ENCODE assay signal across 17 cellular contexts in genomic region chr10:84348431-84348830, GRCh38. TPM values are rescaled to one million over a fixed set of nuclear protein-coding genes. Genes with fewer than 3 reads are reported as not detected.
A peak's percentile ranks its signal among the peaks of the same experiment; 100 is the strongest.
DNase-seq lines count a peak whose midpoint lies in the region; ATAC-seq and TF ChIP-seq lines count a peak whose summit lies in the region.
"Had no signal": no experiment of that assay in that cellular context is flagged by ENCODE, and none has a peak within 500 bp of the region (broad histone marks: within the 10 kb centered on the region; RNA-seq: fewer than 3 reads in every experiment).

No MANE protein-coding gene starts in this region.

- no peaks in the 10 kb centered on the region for H3K36me3 ChIP-seq in CD8-positive, alpha-beta memory T cell (ENCODE audit: insufficient read depth, low read length)
- H3K36me3 ChIP-seq in osteoblast (ENCODE audit: insufficient read depth, low read length), result no peaks in the 10 kb centered on the region

- CTCF ChIA-PET in CD8-positive, alpha-beta memory T cell (lab: Charles Lee), result no interaction called here

- H3K4me2 ChIP-seq in osteoblast (ENCODE audit: insufficient read depth, low read length), result peak overlapping the region; percentile 68

- H3K4me3 ChIP-seq in CD8-positive, alpha-beta memory T cell (ENCODE audit: low read length), result no peak overlapping the region
- no peak overlapping the region for H3K4me3 ChIP-seq in osteoblast (ENCODE audit: insufficient read depth, low read length)
- H3K4me3 ChIP-seq: testis had no signal

- peaks cover 0 to 21% (median 0%) of the 10 kb centered on the region in 3 donors for H3K36me3 Mint-ChIP-seq in CD8-positive, alpha-beta memory T cell

- H3K79me2 ChIP-seq in osteoblast (ENCODE audit: insufficient read depth, low read length), result peaks cover 72% of the 10 kb centered on the region

- peaks cover 47 to 81% (median 79%) of the 10 kb centered on the region in 3 donors for H3K4me1 Mint-ChIP-seq in CD8-positive, alpha-beta memory T cell

- H3K27ac Mint-ChIP-seq in CD8-positive, alpha-beta memory T cell, result peak overlapping the region in 6 of 8 donors; percentile 17 to 89 (median 60)
- H3K27ac Mint-ChIP-seq: activated naive CD4-positive, alpha-beta T cell treated with anti-CD3 and anti-CD28 coated beads, Interleukin-2, amount 10 ng/mL, durations not matched to agents 7 days and 5 days had no signal

- H3K9me3 Mint-ChIP-seq in CD8-positive, alpha-beta memory T cell, result no peaks in the 10 kb centered on the region

- no peak for ATAC-seq in GM21723 (IDR thresholded peaks at IDR 0.05; ENCODE audit: unreplicated experiment)
- ATAC-seq in stimulated activated naive CD8-positive, alpha-beta T cell treated with anti-CD3 and anti-CD28 coated beads, Interleukin-15, Interleukin-2, amounts not matched to agents 100 U/mL and 50 U/mL, for 24 hours, result no peak
- no peak for ATAC-seq in GM19351 (IDR thresholded peaks at IDR 0.05; ENCODE audit: unreplicated experiment)
- ATAC-seq: left lobe of liver had no signal

- no peak for DNase-seq in CD8-positive, alpha-beta memory T cell
- DNase-seq in RKO (ENCODE audit: low spot score), result peak; percentile 38
- no peak for DNase-seq in epithelial cell of prostate (ENCODE audit: low read depth, low spot score)
- peak; percentile 91 for DNase-seq in osteoblast (ENCODE audit: insufficient read length, low spot score, missing footprints)
- DNase-seq in stimulated activated naive CD8-positive, alpha-beta T cell treated with anti-CD3 and anti-CD28 coated beads, Interleukin-15, Interleukin-2, amounts not matched to agents 100 U/mL and 50 U/mL, for 24 hours, result no peak
- no peak for DNase-seq in Ammon's horn (ENCODE audit: low spot score)
- DNase-seq: activated CD4-positive, alpha-beta T cell treated with anti-CD3 and anti-CD28 coated beads, Interleukin-2, amount 50 U/mL, for 48 hours; activated naive CD4-positive, alpha-beta T cell treated with anti-CD3 and anti-CD28 coated beads, Interleukin-2, amount 10 ng/mL, durations not matched to agents 7 days and 5 days; Caco-2; cortex of kidney; head of caudate nucleus; NCI-H1048; T-helper 9 cell; testis had no signal

- H3K27me3 ChIP-seq in CD8-positive, alpha-beta memory T cell (ENCODE audit: insufficient read depth, low read length, poor library complexity, severe bottlenecking), result no peaks in the 10 kb centered on the region
- no peaks in the 10 kb centered on the region for H3K27me3 ChIP-seq in osteoblast (ENCODE audit: insufficient read depth, low read length)
- H3K27me3 ChIP-seq: testis had no signal

- H3K9me3 ChIP-seq in CD8-positive, alpha-beta memory T cell (ENCODE audit: low read length), result no peaks in the 10 kb centered on the region
- no peaks in the 10 kb centered on the region for H3K9me3 ChIP-seq in osteoblast (ENCODE audit: low read depth, low read length)
- H3K9me3 ChIP-seq: Caco-2, testis had no signal

- peaks cover 6% of the 10 kb centered on the region for H4K20me1 ChIP-seq in osteoblast (ENCODE audit: insufficient read depth, low read length)

- H3K27ac ChIP-seq in CD8-positive, alpha-beta memory T cell (ENCODE audit: low read depth, low read length), result no peak overlapping the region
- peak overlapping the region; percentile 33 for H3K27ac ChIP-seq in epithelial cell of prostate
- H3K27ac ChIP-seq in osteoblast (ENCODE audit: low read depth, low read length), result peak overlapping the region; percentile 87

- no peak overlapping the region for H2AFZ ChIP-seq in osteoblast (ENCODE audit: low read length)

- no peaks in the 10 kb centered on the region for H3K27me3 Mint-ChIP-seq in CD8-positive, alpha-beta memory T cell
- H3K27me3 Mint-ChIP-seq: activated naive CD4-positive, alpha-beta T cell treated with anti-CD3 and anti-CD28 coated beads, Interleukin-2, amount 10 ng/mL, durations not matched to agents 7 days and 5 days had no signal

- no peak for TF ChIP-seq CTCF in osteoblast (IDR thresholded peaks at IDR 0.05; ENCODE audit: extremely low read depth, low read depth, low read length)

- POLR2A ChIA-PET in CD8-positive, alpha-beta memory T cell (lab: Charles Lee), result no interaction called here

- H3K4me1 ChIP-seq in CD8-positive, alpha-beta memory T cell (ENCODE audit: insufficient read depth, low read length), result peaks cover 30% of the 10 kb centered on the region
- H3K4me1 ChIP-seq in osteoblast (ENCODE audit: insufficient read depth, low read length), result peaks cover 14% of the 10 kb centered on the region
- H3K4me1 ChIP-seq: Caco-2, testis had no signal

- H3K4me3 Mint-ChIP-seq in CD8-positive, alpha-beta memory T cell, result no peak overlapping the region
- H3K4me3 Mint-ChIP-seq: activated naive CD4-positive, alpha-beta T cell treated with anti-CD3 and anti-CD28 coated beads, Interleukin-2, amount 10 ng/mL, durations not matched to agents 7 days and 5 days had no signal

RNA-seq across cellular contexts. Expression of gene CCSER2, which starts 20.0 kb away (rescaled TPM):
- 10 to 100 TPM; 62.6 to 74.5 TPM for total RNA-seq in CD8-positive, alpha-beta memory T cell
- 114 TPM for polyA plus RNA-seq in CD8-positive, alpha-beta memory T cell
- total RNA-seq in osteoblast, result 56.0 and 58.3 TPM in 2 replicates

Comparison
In these comparisons a context has a peak if more than half of its experiments do, and no peak if none do; other contexts are left out.
1. DNase-seq: peak in RKO (single experiment) and osteoblast (single experiment); none in CD8-positive, alpha-beta memory T cell (0 of 5), epithelial cell of prostate (single experiment), stimulated activated naive CD8-positive, alpha-beta T cell treated with anti-CD3 and anti-CD28 coated beads, Interleukin-15, Interleukin-2, amounts not matched to agents 100 U/mL and 50 U/mL, for 24 hours (single experiment) and Ammon's horn (single experiment).